10 cellular contexts compared by ENCODE assay signal in genomic region chr17:31321971-31322370, GRCh38. TPM values are rescaled to one million over a fixed set of nuclear protein-coding genes. Genes with fewer than 3 reads are reported as not detected.
DNase-seq lines count a peak whose midpoint lies in the region; ATAC-seq, FAIRE-seq and TF ChIP-seq lines count a peak whose summit lies in the region.
"Had no signal": no experiment of that assay in that cellular context is flagged by ENCODE, and none has a peak within 500 bp of the region (broad histone marks: within the 10 kb centered on the region; RNA-seq: fewer than 3 reads in every experiment).

No MANE protein-coding gene starts in this region.

- H3K79me2 ChIP-seq in DND-41 (ENCODE audit: insufficient read depth, low read length) (peaks cover 38% of the 10 kb centered on the region), OCI-LY1 (ENCODE audit: insufficient read depth, low read length) (peaks cover 39% of the 10 kb centered on the region), osteoblast (ENCODE audit: insufficient read depth, low read length) (peaks cover 22% of the 10 kb centered on the region), HepG2 (ENCODE audit: insufficient read depth, low read length) (no peaks in the 10 kb centered on the region)

- no peak for TF ChIP-seq POLR2A in HepG2 (IDR thresholded peaks at IDR 0.05; ENCODE audit: insufficient read depth in 1 of 2, low read depth in 2 of 2, low read length in 2 of 2)

- no peaks in the 10 kb centered on the region for H3K27me3 Mint-ChIP-seq in activated naive CD8-positive, alpha-beta T cell treated with anti-CD3 and anti-CD28 coated beads, Interleukin-2, amount 50 U/mL, for 24 hours

- CTCF ChIA-PET in HepG2 (lab: Yijun Ruan, JAX; ENCODE audit: low intra/inter-chr PET ratio, low total read pairs): no interaction called here

- in situ Hi-C loops in HepG2 (cut with HindIII; ENCODE audit: extremely low pct_ligation_motif_present, low pct_unique_long_range_greater_than_20kb): no loop called here

- H3K4me1 Mint-ChIP-seq in activated naive CD8-positive, alpha-beta T cell treated with anti-CD3 and anti-CD28 coated beads, Interleukin-2, amount 50 U/mL, for 24 hours: peaks cover 42% of the 10 kb centered on the region

- H3K9me3 ChIP-seq in DND-41 (ENCODE audit: insufficient read depth, low read length, severe bottlenecking): no peaks in the 10 kb centered on the region
- H3K9me3 ChIP-seq in OCI-LY1 (ENCODE audit: low read length): no peaks in the 10 kb centered on the region
- no peaks in the 10 kb centered on the region for H3K9me3 ChIP-seq in osteoblast (ENCODE audit: low read depth, low read length)
- no peaks in the 10 kb centered on the region for H3K9me3 ChIP-seq in HepG2 (ENCODE audit: low read length)
- H3K9me3 ChIP-seq: right lobe of liver had no signal

- ATAC-seq in DND-41 (ENCODE audit: insufficient read depth, low read depth) (no peak), HepG2 (no peak), GM18868 (IDR thresholded peaks at IDR 0.05; ENCODE audit: unreplicated experiment) (no peak)
- ATAC-seq in activated naive CD8-positive, alpha-beta T cell treated with anti-CD3 and anti-CD28 coated beads, Interleukin-2, amount 50 U/mL, for 24 hours: peak; percentile 25

- POLR2A ChIA-PET in HepG2 (lab: Yijun Ruan, JAX): no interaction called here

- peak overlapping the region; percentile 98 for H3K27ac Mint-ChIP-seq in activated naive CD8-positive, alpha-beta T cell treated with anti-CD3 and anti-CD28 coated beads, Interleukin-2, amount 50 U/mL, for 24 hours

- H3K27ac ChIP-seq in DND-41 (ENCODE audit: low read length) (peak overlapping the region; percentile 85), OCI-LY1 (ENCODE audit: low read depth, low read length, poor library complexity, severe bottlenecking) (peak overlapping the region; percentile 98), osteoblast (ENCODE audit: low read depth, low read length) (peak overlapping the region; percentile 85), HepG2 (ENCODE audit: extremely low read length, insufficient read depth, low read length) (no peak overlapping the region)

- H3K4me2 ChIP-seq in DND-41 (ENCODE audit: insufficient read depth, low read length) (peak overlapping the region; percentile 79), OCI-LY1 (ENCODE audit: low read length) (peak overlapping the region; percentile 72), osteoblast (ENCODE audit: insufficient read depth, low read length) (peak overlapping the region; percentile 84), HepG2 (ENCODE audit: low read depth, low read length) (no peak overlapping the region)

- BruUV-seq in HepG2 (replicated peaks; lab: Mats Ljungman, UMichigan): no TSS peak

- peaks cover 30% of the 10 kb centered on the region for H3K36me3 Mint-ChIP-seq in activated naive CD8-positive, alpha-beta T cell treated with anti-CD3 and anti-CD28 coated beads, Interleukin-2, amount 50 U/mL, for 24 hours (ENCODE audit: low read depth)

- H3K4me3 Mint-ChIP-seq in activated naive CD8-positive, alpha-beta T cell treated with anti-CD3 and anti-CD28 coated beads, Interleukin-2, amount 50 U/mL, for 24 hours: peak overlapping the region; percentile 86

- H3K36me3 ChIP-seq in DND-41 (ENCODE audit: insufficient read depth, low read length): peaks cover 21% of the 10 kb centered on the region
- peaks cover 32% of the 10 kb centered on the region for H3K36me3 ChIP-seq in OCI-LY1 (ENCODE audit: insufficient read depth, low read length)
- peaks cover 5% of the 10 kb centered on the region for H3K36me3 ChIP-seq in osteoblast (ENCODE audit: insufficient read depth, low read length)
- H3K36me3 ChIP-seq in HepG2 (replicated peaks in 1 of 2; ENCODE audit: control insufficient read depth in 1 of 2, insufficient read depth in 2 of 2, low read length in 2 of 2): peaks cover 0 to 7% of the 10 kb centered on the region in 2 experiments; a peak in 3 of 5 replicates
- H3K36me3 ChIP-seq: right lobe of liver had no signal

- H3K27me3 ChIP-seq in DND-41 (ENCODE audit: insufficient read depth, low read length, poor library complexity) (no peaks in the 10 kb centered on the region), OCI-LY1 (ENCODE audit: insufficient read depth, low read length) (no peaks in the 10 kb centered on the region), osteoblast (ENCODE audit: insufficient read depth, low read length) (no peaks in the 10 kb centered on the region), HepG2 (ENCODE audit: control insufficient read depth in 1 of 2, insufficient read depth in 2 of 2, low read length in 2 of 2) (no peaks in the 10 kb centered on the region)
- H3K27me3 ChIP-seq: right lobe of liver had no signal

- no peak for TF ChIP-seq RAD21 in HepG2 (CRISPR knock-in tag; IDR thresholded peaks at IDR 0.05)

- H3K4me1 ChIP-seq in DND-41 (ENCODE audit: insufficient read depth, low read length) (peaks cover 52% of the 10 kb centered on the region), OCI-LY1 (ENCODE audit: insufficient read depth, low read length, severe bottlenecking) (peaks cover 35% of the 10 kb centered on the region), osteoblast (ENCODE audit: insufficient read depth, low read length) (peaks cover 19% of the 10 kb centered on the region), HepG2 (ENCODE audit: insufficient read depth, low read length) (no peaks in the 10 kb centered on the region)
- H3K4me1 ChIP-seq: right lobe of liver had no signal

- no peak overlapping the region for H2AFZ ChIP-seq in DND-41 (ENCODE audit: low read depth, low read length)
- H2AFZ ChIP-seq in OCI-LY1 (ENCODE audit: low read length): no peak overlapping the region
- no peak overlapping the region for H2AFZ ChIP-seq in osteoblast (ENCODE audit: low read length)
- no peak overlapping the region for H2AFZ ChIP-seq in HepG2 (ENCODE audit: low read length)

- peak overlapping the region; percentile 53 for H3K9ac ChIP-seq in DND-41 (ENCODE audit: low read depth, low read length)
- H3K9ac ChIP-seq in OCI-LY1 (ENCODE audit: low read length): peak overlapping the region; percentile 41; the same call in 1 of the 2 replicates
- no peak overlapping the region for H3K9ac ChIP-seq in HepG2 (ENCODE audit: insufficient read depth, low read depth, low read length)

- H3K9me2 ChIP-seq in OCI-LY1 (ENCODE audit: low read depth, low read length): no peaks in the 10 kb centered on the region

- FAIRE-seq in HepG2 (lab: Jason Lieb, UNC): no peak

- WGBS in HepG2 (ENCODE audit: low lambda C conversion rate): 98% methylated on average over 4 of the region's 4 CpGs

- intact Hi-C loops in HepG2 (cut with micrococcal nuclease; ENCODE audit: unreplicated experiment): no loop called here

- no peak for TF ChIP-seq CTCF in DND-41 (IDR thresholded peaks at IDR 0.05; ENCODE audit: borderline replicate concordance, extremely low read depth, low read length, poor library complexity, severe bottlenecking)
- TF ChIP-seq CTCF in OCI-LY1 (IDR thresholded peaks at IDR 0.05; ENCODE audit: low read length): no peak
- no peak for TF ChIP-seq CTCF in osteoblast (IDR thresholded peaks at IDR 0.05; ENCODE audit: extremely low read depth, low read depth, low read length)
- TF ChIP-seq CTCF in HepG2 (CRISPR knock-in tag; IDR thresholded peaks at IDR 0.05): no peak

- H4K20me1 ChIP-seq in DND-41 (ENCODE audit: insufficient read depth, low read length) (no peaks in the 10 kb centered on the region), OCI-LY1 (ENCODE audit: insufficient read depth, low read length) (no peaks in the 10 kb centered on the region), osteoblast (ENCODE audit: insufficient read depth, low read length) (no peaks in the 10 kb centered on the region), HepG2 (ENCODE audit: insufficient read depth, low read length) (no peaks in the 10 kb centered on the region)

- 0 out of 2 replicates have a peak, but pooled peaks cover 4% of the 10 kb centered on the region for H3F3A ChIP-seq in OCI-LY1 (ENCODE audit: insufficient read depth, low read length)

- no peaks in the 10 kb centered on the region for H3K9me3 Mint-ChIP-seq in activated naive CD8-positive, alpha-beta T cell treated with anti-CD3 and anti-CD28 coated beads, Interleukin-2, amount 50 U/mL, for 24 hours

- H3K4me3 ChIP-seq in DND-41 (ENCODE audit: low read depth in 1 of 2, low read length in 2 of 2) (peak overlapping the region in 1 of 2 experiments; percentile 52; a peak in 1 of 4 replicates), OCI-LY1 (ENCODE audit: low read depth, low read length, poor library complexity, severe bottlenecking) (peak overlapping the region; percentile 89), osteoblast (ENCODE audit: insufficient read depth, low read length) (no peak overlapping the region), HepG2 (replicated peaks in 1 of 3; ENCODE audit: insufficient read depth in 1 of 3, low read depth in 2 of 3, low read length in 3 of 3) (no peak overlapping the region)

- TF ChIP-seq EP300 in HepG2 (IDR thresholded peaks at IDR 0.05; ENCODE audit: low read depth in 2 of 2, low read length in 2 of 2) (no peak), HepG2 (CRISPR knock-in tag; IDR thresholded peaks at IDR 0.05; ENCODE audit: borderline replicate concordance) (no peak)

- DNase-seq in DND-41 (no peak), osteoblast (ENCODE audit: insufficient read length, low spot score, missing footprints) (no peak), HepG2 (ENCODE audit: low spot score) (no peak), mucosa of gallbladder (ENCODE audit: low spot score) (no peak)
- no peak for DNase-seq in activated naive CD8-positive, alpha-beta T cell treated with anti-CD3 and anti-CD28 coated beads, Interleukin-2, amount 50 U/mL, for 24 hours
- DNase-seq: NCI-H1092 treated with DMSO at 0.1 percent for 48 hours, NCI-H526 treated with DMSO at 0.1 percent for 48 hours, right lobe of liver had no signal

RNA-seq across cellular contexts. Expression of gene EVI2A, which starts 0.5 kb away (rescaled TPM):
- total RNA-seq in osteoblast (191 and 244 TPM in 2 replicates), HepG2 (2016; rRNA removed; fragmentation: Illumina TruSeq; extraction: Trizol) (not detected in 2 replicates), mucosa of gallbladder (10.9 TPM)
- not detected in 2 replicates for total RNA-seq in HepG2 (2016; cell fraction: cytosol; rRNA removed; fragmentation: Illumina TruSeq; extraction: Trizol; ENCODE audit: low read depth)
- not detected in 2 replicates for total RNA-seq in HepG2 (2016; cell fraction: insoluble cytoplasmic fraction; rRNA removed; fragmentation: Illumina TruSeq; extraction: Trizol)
- not detected in 2 replicates for total RNA-seq in HepG2 (2016; cell fraction: membrane; rRNA removed; fragmentation: Illumina TruSeq; extraction: Trizol)
- not detected in 2 replicates for total RNA-seq in HepG2 (2016; cell fraction: nucleus; rRNA removed; fragmentation: Illumina TruSeq; extraction: Trizol)
- not detected in 2 replicates for polyA plus RNA-seq in HepG2 (2011; rRNA removed)
- polyA plus RNA-seq in HepG2 (2011; cell fraction: cytosol; rRNA removed): not detected in 2 replicates
- polyA plus RNA-seq in HepG2 (2011; cell fraction: nucleus; rRNA removed): not detected in 2 replicates
- polyA plus RNA-seq in HepG2 (2012): not detected in 2 replicates
- polyA plus RNA-seq in HepG2 (2016; cell fraction: cytosol; fragmentation: Illumina TruSeq; extraction: Trizol; ENCODE audit: low read depth): not detected in 2 replicates
- polyA plus RNA-seq in HepG2 (2016; cell fraction: insoluble cytoplasmic fraction; fragmentation: Illumina TruSeq; extraction: Trizol; ENCODE audit: low read depth): not detected in 2 replicates
- not detected in 2 replicates for polyA plus RNA-seq in HepG2 (2016; cell fraction: membrane; fragmentation: Illumina TruSeq; extraction: Trizol; ENCODE audit: low read depth)
- not detected in 2 replicates for polyA plus RNA-seq in HepG2 (2016; cell fraction: nucleus; fragmentation: Illumina TruSeq; extraction: Trizol; ENCODE audit: insufficient read depth, low read depth)
- not detected in 2 replicates for polyA minus RNA-seq in HepG2 (2011; rRNA and poly(A)+ RNA removed; ENCODE audit: low replicate concordance)
- not detected in 2 replicates for polyA minus RNA-seq in HepG2 (2011; cell fraction: cytosol; rRNA and poly(A)+ RNA removed)
- polyA minus RNA-seq in HepG2 (2011; cell fraction: nucleus; rRNA and poly(A)+ RNA removed): not detected in 2 replicates

RNA-seq across cellular contexts. Expression of gene EVI2B, which starts 8.1 kb away (rescaled TPM):
- total RNA-seq in osteoblast: 4.0 and 6.2 TPM in 2 replicates
- total RNA-seq in HepG2 (2016; rRNA removed; fragmentation: Illumina TruSeq; extraction: Trizol): not detected in 2 replicates
- total RNA-seq in HepG2 (2016; cell fraction: cytosol; rRNA removed; fragmentation: Illumina TruSeq; extraction: Trizol; ENCODE audit: low read depth): not detected in 2 replicates
- not detected in 2 replicates for total RNA-seq in HepG2 (2016; cell fraction: insoluble cytoplasmic fraction; rRNA removed; fragmentation: Illumina TruSeq; extraction: Trizol)
- total RNA-seq in HepG2 (2016; cell fraction: membrane; rRNA removed; fragmentation: Illumina TruSeq; extraction: Trizol): not detected in 2 replicates
- not detected in 2 replicates for total RNA-seq in HepG2 (2016; cell fraction: nucleus; rRNA removed; fragmentation: Illumina TruSeq; extraction: Trizol)
- polyA plus RNA-seq in HepG2 (2011; rRNA removed): not detected in 2 replicates
- not detected in 2 replicates for polyA plus RNA-seq in HepG2 (2011; cell fraction: cytosol; rRNA removed)
- not detected in 2 replicates for polyA plus RNA-seq in HepG2 (2011; cell fraction: nucleus; rRNA removed)
- not detected in 2 replicates for polyA plus RNA-seq in HepG2 (2012)
- not detected in 2 replicates for polyA plus RNA-seq in HepG2 (2016; cell fraction: cytosol; fragmentation: Illumina TruSeq; extraction: Trizol; ENCODE audit: low read depth)
- polyA plus RNA-seq in HepG2 (2016; cell fraction: insoluble cytoplasmic fraction; fragmentation: Illumina TruSeq; extraction: Trizol; ENCODE audit: low read depth): not detected in 2 replicates
- polyA plus RNA-seq in HepG2 (2016; cell fraction: membrane; fragmentation: Illumina TruSeq; extraction: Trizol; ENCODE audit: low read depth): not detected in 2 replicates
- not detected in 2 replicates for polyA plus RNA-seq in HepG2 (2016; cell fraction: nucleus; fragmentation: Illumina TruSeq; extraction: Trizol; ENCODE audit: insufficient read depth, low read depth)
- not detected in 2 replicates for polyA minus RNA-seq in HepG2 (2011; rRNA and poly(A)+ RNA removed; ENCODE audit: low replicate concordance)
- polyA minus RNA-seq in HepG2 (2011; cell fraction: cytosol; rRNA and poly(A)+ RNA removed): not detected in 2 replicates
- 0.13 TPM in 1 of 2 replicates, not detected in the other for polyA minus RNA-seq in HepG2 (2011; cell fraction: nucleus; rRNA and poly(A)+ RNA removed)
- total RNA-seq in mucosa of gallbladder: 13.0 TPM

RNA-seq across cellular contexts. Expression of gene OMG, which starts 24.9 kb away (rescaled TPM):
- total RNA-seq in osteoblast (0.72 and 0.88 TPM in 2 replicates), HepG2 (2016; rRNA removed; fragmentation: Illumina TruSeq; extraction: Trizol) (not detected in 2 replicates), mucosa of gallbladder (2.3 TPM)
- total RNA-seq in HepG2 (2016; cell fraction: cytosol; rRNA removed; fragmentation: Illumina TruSeq; extraction: Trizol; ENCODE audit: low read depth): not detected in 2 replicates
- not detected in 2 replicates for total RNA-seq in HepG2 (2016; cell fraction: insoluble cytoplasmic fraction; rRNA removed; fragmentation: Illumina TruSeq; extraction: Trizol)
- total RNA-seq in HepG2 (2016; cell fraction: membrane; rRNA removed; fragmentation: Illumina TruSeq; extraction: Trizol): not detected in 2 replicates
- not detected in 2 replicates for total RNA-seq in HepG2 (2016; cell fraction: nucleus; rRNA removed; fragmentation: Illumina TruSeq; extraction: Trizol)
- polyA plus RNA-seq in HepG2 (2011; rRNA removed): not detected in 2 replicates
- polyA plus RNA-seq in HepG2 (2011; cell fraction: cytosol; rRNA removed): not detected in 2 replicates
- polyA plus RNA-seq in HepG2 (2011; cell fraction: nucleus; rRNA removed): not detected in 2 replicates
- 0.24 TPM in 1 of 2 replicates, not detected in the other for polyA plus RNA-seq in HepG2 (2012)
- polyA plus RNA-seq in HepG2 (2016; cell fraction: cytosol; fragmentation: Illumina TruSeq; extraction: Trizol; ENCODE audit: low read depth): not detected in 2 replicates
- not detected in 2 replicates for polyA plus RNA-seq in HepG2 (2016; cell fraction: insoluble cytoplasmic fraction; fragmentation: Illumina TruSeq; extraction: Trizol; ENCODE audit: low read depth)
- not detected in 2 replicates for polyA plus RNA-seq in HepG2 (2016; cell fraction: membrane; fragmentation: Illumina TruSeq; extraction: Trizol; ENCODE audit: low read depth)
- not detected in 2 replicates for polyA plus RNA-seq in HepG2 (2016; cell fraction: nucleus; fragmentation: Illumina TruSeq; extraction: Trizol; ENCODE audit: insufficient read depth, low read depth)
- polyA minus RNA-seq in HepG2 (2011; rRNA and poly(A)+ RNA removed; ENCODE audit: low replicate concordance): not detected in 2 replicates
- not detected in 2 replicates for polyA minus RNA-seq in HepG2 (2011; cell fraction: cytosol; rRNA and poly(A)+ RNA removed)
- 0.37 TPM in 1 of 2 replicates, not detected in the other for polyA minus RNA-seq in HepG2 (2011; cell fraction: nucleus; rRNA and poly(A)+ RNA removed)

Comparison
In these comparisons a context has a peak if more than half of its experiments do, and no peak if none do; other contexts are left out.
1. RNA of gene EVI2A, which starts 0.5 kb away (total RNA-seq): 191 to 244 TPM in osteoblast; 10.9 TPM in mucosa of gallbladder (single experiment) and not detected in HepG2; every median in the first group is over 10 times any median in the second.